ENCODE assay signal across 8 cellular contexts in genomic region chr11:518463-519202, GRCh38. TPM values are rescaled to one million over a fixed set of nuclear protein-coding genes. Genes with fewer than 3 reads are reported as not detected.
A peak's percentile ranks its signal among the peaks of the same experiment; 100 is the strongest.
DNase-seq lines count a peak whose midpoint lies in the region; ATAC-seq, FAIRE-seq and TF ChIP-seq lines count a peak whose summit lies in the region.

No MANE protein-coding gene starts in this region.

- no peaks in the 10 kb centered on the region for H3K27me3 Mint-ChIP-seq in dendritic cell treated with granulocyte-macrophage colony-stimulating factor and Interleukin-4, amounts not matched to agents 40 ng/mL and 50 ng/mL, for 4 days

- H3K36me3 Mint-ChIP-seq in dendritic cell treated with granulocyte-macrophage colony-stimulating factor and Interleukin-4, amounts not matched to agents 40 ng/mL and 50 ng/mL, for 4 days (ENCODE audit: low read depth): peaks cover 34% of the 10 kb centered on the region

- peak; percentile 49 for FAIRE-seq in GM19239 (lab: Jason Lieb, UNC)

- peak overlapping the region; percentile 54 to 79 for H3K27ac ChIP-seq in lung (ENCODE audit: low read depth in 1 of 2, low read length in 1 of 2)

- no peak overlapping the region for H3K4me3 ChIP-seq in BE2C (ENCODE audit: low read depth, low read length)
- H3K4me3 ChIP-seq in lung: no peak overlapping the region

- H3K4me1 ChIP-seq in BE2C: no peaks in the 10 kb centered on the region
- H3K4me1 ChIP-seq in lung (ENCODE audit: control insufficient read depth in 2 of 2, insufficient read depth in 2 of 2, low read length in 2 of 2): no peaks in the 10 kb centered on the region

- DNase-seq in BE2C (peak; percentile 76), GM19239 (ENCODE audit: insufficient read length, low spot score) (peak; percentile 84), HS-5 (ENCODE audit: low read depth) (peak; percentile 88), lung (ENCODE audit: low spot score) (peak; percentile 92), NCI-H510A (lab: John Stamatoyannopoulos, UW) (no peak)
- DNase-seq in activated CD4-positive, alpha-beta T cell treated with anti-CD3 and anti-CD28 coated beads for 1 hour: peak; percentile 85
- peak; percentile 80 to 87 (median 80) for DNase-seq in stimulated activated CD4-positive, alpha-beta T cell treated with anti-CD3 and anti-CD28 coated beads, TNF-alpha, amount 100 ng/mL, for 4 hours (ENCODE audit: low read depth in 3 of 3)

- peak; percentile 99 for ATAC-seq in lung (ENCODE audit: insufficient read depth, low FRiP score)

- H3K9me3 ChIP-seq in BE2C: no peaks in the 10 kb centered on the region; the same call in 1 of the 2 replicates
- H3K9me3 ChIP-seq in lung (ENCODE audit: control insufficient read depth in 2 of 2, insufficient read depth in 1 of 2, low read length in 1 of 2): no peaks in the 10 kb centered on the region

- peak overlapping the region; percentile 64 for H3K4me3 Mint-ChIP-seq in dendritic cell treated with granulocyte-macrophage colony-stimulating factor and Interleukin-4, amounts not matched to agents 40 ng/mL and 50 ng/mL, for 4 days

- no peaks in the 10 kb centered on the region for H3K36me3 ChIP-seq in BE2C
- no peaks in the 10 kb centered on the region for H3K36me3 ChIP-seq in lung (ENCODE audit: control insufficient read depth in 2 of 2, insufficient read depth in 2 of 2, low read length in 2 of 2)

- peak overlapping the region; percentile 69 for H3K27ac Mint-ChIP-seq in dendritic cell treated with granulocyte-macrophage colony-stimulating factor and Interleukin-4, amounts not matched to agents 40 ng/mL and 50 ng/mL, for 4 days

- H3K27me3 ChIP-seq in BE2C (no peaks in the 10 kb centered on the region), lung (ENCODE audit: control insufficient read depth, insufficient read depth) (no peaks in the 10 kb centered on the region)

- TF ChIP-seq CTCF in BE2C (IDR thresholded peaks at IDR 0.05; ENCODE audit: low read depth, low read length) (peak; percentile 49), lung (IDR thresholded peaks at IDR 0.05; ENCODE audit: control extremely low read depth, extremely low read depth) (peak; percentile 97)

- peaks cover 37% of the 10 kb centered on the region for H3K4me1 Mint-ChIP-seq in dendritic cell treated with granulocyte-macrophage colony-stimulating factor and Interleukin-4, amounts not matched to agents 40 ng/mL and 50 ng/mL, for 4 days (ENCODE audit: low read depth)

- intact Hi-C loops in dendritic cell treated with granulocyte-macrophage colony-stimulating factor and Interleukin-4, amounts not matched to agents 40 ng/mL and 50 ng/mL, for 4 days (cut with micrococcal nuclease): loop anchor here (1.0 to 2.0 kb wide), 2 partner anchors 16 to 68 kb away; partner anchors contain the start of gene PTDSS2

- 7 to 16% methylated on average over 48 to 74 of the region's 74 CpGs for WGBS in lung, 2 donors

- H3K9me3 Mint-ChIP-seq in dendritic cell treated with granulocyte-macrophage colony-stimulating factor and Interleukin-4, amounts not matched to agents 40 ng/mL and 50 ng/mL, for 4 days: peaks cover 11% of the 10 kb centered on the region

RNA-seq across cellular contexts. Expression of gene RNH1, which starts 11.6 kb away (rescaled TPM):
- 200 TPM for polyA plus RNA-seq in BE2C (2012; ENCODE audit: insufficient read depth, insufficient read length, low read depth)
- 100 to 1,000 TPM; 152 to 313 TPM for total RNA-seq in lung
- polyA plus RNA-seq in lung: 100 to 1,000 TPM; 153 to 315 TPM

RNA-seq across cellular contexts. Expression of gene HRAS, which starts 16.7 kb away (rescaled TPM):
- 195 TPM for polyA plus RNA-seq in BE2C (2012; ENCODE audit: insufficient read depth, insufficient read length, low read depth)
- 10 to 100 TPM; 20.5 to 73.5 TPM for total RNA-seq in lung
- polyA plus RNA-seq in lung: 100 to 1,000 TPM in 1 of 2 donors, 10 to 100 TPM in 1; 65.8 to 133 TPM

RNA-seq across cellular contexts. Expression of gene LRRC56, which starts 18.7 kb away (rescaled TPM):
- polyA plus RNA-seq in BE2C (2012; ENCODE audit: insufficient read depth, insufficient read length, low read depth): 0.42 TPM
- 10 to 100 TPM in 1 of 2 donors, 1 to 10 TPM in 1; 3.4 to 11.7 TPM for total RNA-seq in lung
- 1 to 10 TPM; 3.8 to 5.7 TPM for polyA plus RNA-seq in lung

RNA-seq across cellular contexts. Expression of gene LMNTD2, which starts 41.9 kb away (rescaled TPM):
- not detected for polyA plus RNA-seq in BE2C (2012; ENCODE audit: insufficient read depth, insufficient read length, low read depth)
- 1 to 10 TPM; 3.0 to 9.7 TPM for total RNA-seq in lung
- 1 to 10 TPM; 2.3 to 4.6 TPM for polyA plus RNA-seq in lung

RNA-seq across cellular contexts. Expression of gene RASSF7, which starts 42.1 kb away (rescaled TPM):
- polyA plus RNA-seq in BE2C (2012; ENCODE audit: insufficient read depth, insufficient read length, low read depth): 3.7 TPM
- total RNA-seq in lung: 10 to 100 TPM; 53.5 to 79.4 TPM
- polyA plus RNA-seq in lung: 100 to 1,000 TPM in 1 of 2 donors, 10 to 100 TPM in 1; 47.9 to 153 TPM
